Comparison of ENCODE assay signal across 7 cellular contexts in the genomic region with DNA sequence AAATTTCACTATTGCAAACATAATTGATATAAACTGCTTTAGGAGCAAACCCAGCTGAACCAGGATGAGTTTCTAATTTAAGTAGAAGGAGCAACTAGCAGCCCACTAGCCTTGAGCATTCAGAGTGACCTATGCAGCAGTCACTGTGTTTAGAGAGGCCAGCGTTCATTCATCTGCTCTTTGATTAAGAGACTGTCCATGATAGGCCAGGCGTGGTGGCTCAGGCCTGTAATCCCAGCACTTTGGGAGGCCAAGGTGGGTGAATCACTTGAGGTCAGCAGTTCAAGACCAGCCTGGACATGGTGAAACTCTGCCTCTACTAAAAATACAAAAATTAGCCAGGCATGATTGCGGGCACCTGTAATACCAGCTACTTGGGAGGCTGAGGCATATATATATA. TPM values are rescaled to one million over a fixed set of nuclear protein-coding genes. Genes with fewer than 3 reads are reported as not detected.
"Had no signal": no experiment of that assay in that cellular context is flagged by ENCODE, and none has a peak within 500 bp of the region (broad histone marks: within the 10 kb centered on the region; RNA-seq: fewer than 3 reads in every experiment).

No MANE protein-coding gene starts in this region.

RNA-seq across cellular contexts. Expression of gene CELA2B, which starts 1.9 kb away (rescaled TPM):
- total RNA-seq: MCF 10A, NCI-H460, OCI-LY7, PC-9, Right ventricle myocardium superior, SJSA1 had no signal
- polyA plus RNA-seq: SK-N-SH had no signal

RNA-seq across cellular contexts. Expression of gene CELA2A, which starts 21.3 kb away (rescaled TPM):
- total RNA-seq: MCF 10A, NCI-H460, OCI-LY7, PC-9, Right ventricle myocardium superior, SJSA1 had no signal
- polyA plus RNA-seq: SK-N-SH had no signal

RNA-seq across cellular contexts. Expression of gene CTRC, which starts 39.6 kb away (rescaled TPM):
- total RNA-seq: MCF 10A, NCI-H460, OCI-LY7, PC-9, Right ventricle myocardium superior, SJSA1 had no signal
